In genomic region chr18:49019446-49020045, GRCh38 we compare ENCODE assay signal across 17 cellular contexts.
DNase-seq lines count a peak whose midpoint lies in the region; ATAC-seq, FAIRE-seq and TF ChIP-seq lines count a peak whose summit lies in the region.
"Had no signal": no experiment of that assay in that cellular context is flagged by ENCODE, and none has a peak within 500 bp of the region (broad histone marks: within the 10 kb centered on the region; RNA-seq: fewer than 3 reads in every experiment).

No MANE protein-coding gene starts in this region.

- intact Hi-C loops in adrenal gland (cut with DNase I) = loop anchor here in 1 of 2 donors (10.0 kb wide), 2 partner anchors 235 to 395 kb away; no protein-coding TSS in a partner anchor

- TF ChIP-seq POLR2A in adrenal gland (IDR thresholded peaks at IDR 0.05) = no peak

- H3K4me2 ChIP-seq in BLaER1 (peak overlapping the region; percentile 86), SK-N-SH (no peak overlapping the region)

- no peaks in the 10 kb centered on the region for H3K9me3 ChIP-seq in BLaER1
- no peaks in the 10 kb centered on the region for H3K9me3 ChIP-seq in adrenal gland (replicated peaks in 1 of 3)
- no peaks in the 10 kb centered on the region for H3K9me3 ChIP-seq in SK-N-SH
- H3K9me3 ChIP-seq: esophagus squamous epithelium had no signal

- no peak for TF ChIP-seq EP300 in SK-N-SH (IDR thresholded peaks at IDR 0.05; ENCODE audit: borderline replicate concordance in 1 of 2, low read depth in 1 of 2, low read length in 1 of 2)

- no peaks in the 10 kb centered on the region for H3K4me1 Mint-ChIP-seq in activated T-helper 17 cell treated with anti-CD3 and anti-CD28 coated beads, Interleukin-2, amount 50 U/mL, for 72 hours

- H3K36me3 ChIP-seq in BLaER1 (peaks cover 42% of the 10 kb centered on the region; the same call in 1 of the 2 replicates), adrenal gland (replicated peaks in 1 of 2) (no peaks in the 10 kb centered on the region), SK-N-SH (replicated peaks in 1 of 2; ENCODE audit: control insufficient read depth in 1 of 2, insufficient read depth in 2 of 2, low read length in 1 of 2) (no peaks in the 10 kb centered on the region)
- H3K36me3 ChIP-seq: esophagus squamous epithelium, left ventricle myocardium inferior had no signal

- H3K27me3 ChIP-seq in BLaER1 (no peaks in the 10 kb centered on the region), adrenal gland (no peaks in the 10 kb centered on the region), SK-N-SH (ENCODE audit: insufficient read depth) (no peaks in the 10 kb centered on the region)
- H3K27me3 ChIP-seq: esophagus squamous epithelium had no signal

- POLR2A ChIA-PET in SK-N-SH (lab: Yijun Ruan, JAX) = no interaction called here

- H3K79me2 ChIP-seq in SK-N-SH (ENCODE audit: insufficient read depth) = no peaks in the 10 kb centered on the region

- H3K27ac Mint-ChIP-seq in activated T-helper 17 cell treated with anti-CD3 and anti-CD28 coated beads, Interleukin-2, amount 50 U/mL, for 72 hours = no peak overlapping the region
- H3K27ac Mint-ChIP-seq: stimulated activated naive B cell treated with anti-CD40 and anti-IgM and Interleukin-4, amounts not matched to agents 10 μg/mL and 1 μg/mL and 100 μg/mL, for 72 hours had no signal

- H3K9me3 Mint-ChIP-seq in activated T-helper 17 cell treated with anti-CD3 and anti-CD28 coated beads, Interleukin-2, amount 50 U/mL, for 72 hours = no peaks in the 10 kb centered on the region
- H3K9me3 Mint-ChIP-seq: stimulated activated naive B cell treated with anti-CD40 and anti-IgM and Interleukin-4, amounts not matched to agents 10 μg/mL and 1 μg/mL and 100 μg/mL, for 72 hours had no signal

- no peaks in the 10 kb centered on the region for H3K36me3 Mint-ChIP-seq in activated T-helper 17 cell treated with anti-CD3 and anti-CD28 coated beads, Interleukin-2, amount 50 U/mL, for 72 hours (ENCODE audit: low read depth)
- H3K36me3 Mint-ChIP-seq: stimulated activated naive B cell treated with anti-CD40 and anti-IgM and Interleukin-4, amounts not matched to agents 10 μg/mL and 1 μg/mL and 100 μg/mL, for 72 hours had no signal

- peak; percentile 45 for FAIRE-seq in GM18507 (lab: Jason Lieb, UNC)
- FAIRE-seq: G401.6, small intestine, TTC549 had no signal

- TF ChIP-seq RAD21 in SK-N-SH (IDR thresholded peaks at IDR 0.05; ENCODE audit: low read length) = no peak

- ATAC-seq in left lobe of liver (no peak), GM21423 (IDR thresholded peaks at IDR 0.05; ENCODE audit: unreplicated experiment) (no peak)
- no peak for ATAC-seq in activated T-helper 17 cell treated with anti-CD3 and anti-CD28 coated beads, Interleukin-2, amount 50 U/mL, for 72 hours (replicated peaks)
- ATAC-seq: stimulated activated naive B cell treated with anti-CD40 and anti-IgM and Interleukin-4, amounts not matched to agents 10 μg/mL and 1 μg/mL and 100 μg/mL, for 72 hours had no signal

- peak overlapping the region; percentile 75 for H3K4me3 ChIP-seq in BLaER1
- no peak overlapping the region for H3K4me3 ChIP-seq in adrenal gland
- H3K4me3 ChIP-seq in SK-N-SH (ENCODE audit: low read depth in 2 of 2, low read length in 1 of 2) = no peak overlapping the region
- H3K4me3 ChIP-seq: left ventricle myocardium inferior had no signal

- H3F3A ChIP-seq in SK-N-SH (replicated peaks; ENCODE audit: insufficient read depth) = peaks cover 4% of the 10 kb centered on the region

- peaks cover 88% of the 10 kb centered on the region for H3K4me1 ChIP-seq in BLaER1
- peaks cover 0 to 2% of the 10 kb centered on the region in 2 donors for H3K4me1 ChIP-seq in adrenal gland (replicated peaks in 1 of 2)
- H3K4me1 ChIP-seq in SK-N-SH (ENCODE audit: control insufficient read depth in 1 of 2, insufficient read depth in 2 of 2, low read depth in 1 of 2, low read length in 1 of 2) = peaks cover 6 to 11% of the 10 kb centered on the region in 2 experiments; a peak in 3 of 4 replicates

- H3K4me3 Mint-ChIP-seq in activated T-helper 17 cell treated with anti-CD3 and anti-CD28 coated beads, Interleukin-2, amount 50 U/mL, for 72 hours = no peak overlapping the region
- H3K4me3 Mint-ChIP-seq: stimulated activated naive B cell treated with anti-CD40 and anti-IgM and Interleukin-4, amounts not matched to agents 10 μg/mL and 1 μg/mL and 100 μg/mL, for 72 hours had no signal

- TF ChIP-seq CTCF in adrenal gland (IDR thresholded peaks at IDR 0.05) (no peak), SK-N-SH (IDR thresholded peaks at IDR 0.05) (no peak)

- DNase-seq in GM18507 (ENCODE audit: extremely low spot score, insufficient read length, low read depth) (no peak), adrenal gland (peak in 4 of 7 donors; percentile 7 to 39 (median 14)), left lobe of liver (ENCODE audit: low spot score) (peak; percentile 16), HCEC 1CT (no peak), SK-N-SH (no peak)
- DNase-seq: dermis blood vessel endothelial cell; esophagus squamous epithelium; left ventricle myocardium inferior; MM.1S; NCI-H187 treated with DMSO at 0.1 percent for 48 hours; small intestine; stimulated activated naive B cell treated with anti-CD40 and anti-IgM and Interleukin-4, amounts not matched to agents 10 μg/mL and 1 μg/mL and 100 μg/mL, for 72 hours had no signal

- H3K27ac ChIP-seq in BLaER1 (peak overlapping the region; percentile 100), adrenal gland (no peak overlapping the region), SK-N-SH (ENCODE audit: low read depth in 2 of 2, low read length in 1 of 2) (no peak overlapping the region)
- H3K27ac ChIP-seq: left ventricle myocardium inferior had no signal

- H3K9me2 ChIP-seq in SK-N-SH = no peaks in the 10 kb centered on the region

- H3K27me3 Mint-ChIP-seq in activated T-helper 17 cell treated with anti-CD3 and anti-CD28 coated beads, Interleukin-2, amount 50 U/mL, for 72 hours = no peaks in the 10 kb centered on the region
- H3K27me3 Mint-ChIP-seq: stimulated activated naive B cell treated with anti-CD40 and anti-IgM and Interleukin-4, amounts not matched to agents 10 μg/mL and 1 μg/mL and 100 μg/mL, for 72 hours had no signal

- peak overlapping the region; percentile 96 for H3K9ac ChIP-seq in BLaER1
- no peak overlapping the region for H3K9ac ChIP-seq in SK-N-SH

- whole genome bisulfite sequencing in adrenal gland, 4 donors = 71 to 85% (median 82%) methylated on average over 8 of the region's 8 CpGs
- whole genome bisulfite sequencing in SK-N-SH (ENCODE audit: low lambda C conversion rate) = 85% methylated on average over 8 of the region's 8 CpGs

- CTCF ChIA-PET in SK-N-SH (lab: Yijun Ruan, JAX) = interaction anchor here (1.3 kb wide), 1 partner anchor 22 kb away, joined by 3 read pairs; no protein-coding TSS in a partner anchor

- H4K20me1 ChIP-seq in BLaER1 (peaks cover 45% of the 10 kb centered on the region), SK-N-SH (ENCODE audit: insufficient read depth) (no peaks in the 10 kb centered on the region)

- no peak overlapping the region for H2AFZ ChIP-seq in SK-N-SH (ENCODE audit: low read depth)

TF ChIP-seq in SK-N-SH, 30 proteins besides CTCF, POLR2A, EP300 and RAD21:
- TF ChIP-seq MXI1 (IDR thresholded peaks at IDR 0.05; ENCODE audit: low read depth, low read length) (no peak), RXRA (IDR thresholded peaks at IDR 0.05; ENCODE audit: borderline replicate concordance, low read depth) (no peak), SMC3 (IDR thresholded peaks at IDR 0.05; ENCODE audit: low read depth, low read length) (no peak), USF2 (IDR thresholded peaks at IDR 0.05; ENCODE audit: borderline replicate concordance, low read depth, low read length) (no peak), TEAD4 (IDR thresholded peaks at IDR 0.05; ENCODE audit: borderline replicate concordance, insufficient read depth) (no peak)

Comparison
In these comparisons a context has a peak if more than half of its experiments do, and no peak if none do; other contexts are left out.
1. DNase-seq: peak in adrenal gland (4 of 7) and left lobe of liver (single experiment); none in GM18507 (single experiment), HCEC 1CT (single experiment) and SK-N-SH (single experiment).